In the genomic region with DNA sequence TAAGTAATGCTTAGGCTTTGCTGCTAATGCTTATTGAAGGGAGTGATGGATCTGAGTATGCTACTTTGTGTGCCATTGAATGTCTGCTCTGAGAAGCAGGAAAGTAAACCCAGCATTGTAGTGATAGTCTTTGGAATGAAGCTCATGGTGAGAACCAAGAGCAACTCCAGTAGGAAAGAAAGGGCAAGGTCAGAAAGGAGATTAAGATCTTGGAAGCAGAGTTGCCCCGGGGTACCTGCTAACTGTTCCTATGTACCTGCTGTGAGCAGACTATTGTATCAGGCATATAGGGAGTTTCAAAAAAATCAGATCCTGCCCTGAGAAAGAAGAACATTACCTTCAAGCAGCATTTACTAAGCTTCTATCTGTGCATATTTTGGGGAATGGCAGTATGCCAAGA, we compare ENCODE assay signal across 20 cellular contexts. TPM values are rescaled to one million over a fixed set of nuclear protein-coding genes. Genes with fewer than 3 reads are reported as not detected.
DNase-seq lines count a peak whose midpoint lies in the region; ATAC-seq and TF ChIP-seq lines count a peak whose summit lies in the region.
"Had no signal": no experiment of that assay in that cellular context is flagged by ENCODE, and none has a peak within 500 bp of the region (broad histone marks: within the 10 kb centered on the region; RNA-seq: fewer than 3 reads in every experiment).

No MANE protein-coding gene starts in this region.

- H3K14ac ChIP-seq in trophoblast cell (ENCODE audit: low read length) = no peak overlapping the region

- no peaks in the 10 kb centered on the region for H3K79me2 ChIP-seq in GM23338 (replicated peaks; ENCODE audit: insufficient read depth)
- H3K79me2 ChIP-seq in trophoblast cell (ENCODE audit: control insufficient read depth, insufficient read depth, low read length, poor library complexity) = no peaks in the 10 kb centered on the region

- no peaks in the 10 kb centered on the region for H3K36me3 ChIP-seq in GM23338 (ENCODE audit: insufficient read depth)
- no peaks in the 10 kb centered on the region for H3K36me3 ChIP-seq in trophoblast cell (ENCODE audit: control insufficient read depth in 1 of 2, insufficient read depth in 2 of 2, low read length in 2 of 2)
- no peaks in the 10 kb centered on the region for H3K36me3 ChIP-seq in testis (ENCODE audit: low read depth, missing control alignments)
- no peaks in the 10 kb centered on the region for H3K36me3 ChIP-seq in HAP-1 (replicated peaks)
- H3K36me3 ChIP-seq: BE2C, BLaER1 had no signal

- H4K91ac ChIP-seq in trophoblast cell (ENCODE audit: low read depth, low read length) = no peak overlapping the region

- H2BK5ac ChIP-seq in trophoblast cell (ENCODE audit: low read depth, low read length, poor library complexity) = no peak overlapping the region

- H3K9me3 Mint-ChIP-seq in GM23338 (peaks cover 9% of the 10 kb centered on the region; the same call in 2 of the 3 replicates), WTC11 (peaks cover 26% of the 10 kb centered on the region)

- no peak overlapping the region for H3K4ac ChIP-seq in trophoblast cell (ENCODE audit: low read depth, low read length)

- no peaks in the 10 kb centered on the region for H3K79me1 ChIP-seq in trophoblast cell (ENCODE audit: low read length)

- CTCF ChIA-PET in WTC11 (lab: Charles Lee) = no interaction called here

- TF ChIP-seq CTCF in GM23338 (conservative IDR thresholded peaks at IDR 0.05; ENCODE audit: low read depth in 2 of 2) (no peak), WTC11 (IDR thresholded peaks at IDR 0.05) (no peak), testis (IDR thresholded peaks at IDR 0.05) (no peak)

- no peak overlapping the region for H3K23ac ChIP-seq in trophoblast cell (ENCODE audit: low read length)

- H2BK120ac ChIP-seq in trophoblast cell (ENCODE audit: insufficient read depth, low read length, poor library complexity) = no peak overlapping the region

- no peak overlapping the region for H2BK12ac ChIP-seq in trophoblast cell (ENCODE audit: low read length)

- H3K27me3 ChIP-seq in GM23338 (ENCODE audit: insufficient read depth) (no peaks in the 10 kb centered on the region), trophoblast cell (ENCODE audit: insufficient read depth, low read length) (no peaks in the 10 kb centered on the region), testis (no peaks in the 10 kb centered on the region), HAP-1 (ENCODE audit: low read depth) (peaks cover 13% of the 10 kb centered on the region; the same call in 1 of the 2 replicates)
- H3K27me3 ChIP-seq: BE2C, BLaER1 had no signal

- POLR2A ChIA-PET in WTC11 (lab: Charles Lee) = interaction anchor here (0.6 kb wide), 1 partner anchor 63 kb away, joined by 7 read pairs; no protein-coding TSS in a partner anchor

- no peak overlapping the region for H3K9ac ChIP-seq in trophoblast cell (ENCODE audit: low read length)
- H3K9ac ChIP-seq: BLaER1 had no signal

- peaks cover 4% of the 10 kb centered on the region; the same call in 1 of the 2 replicates for H3K9me2 ChIP-seq in GM23338 (ENCODE audit: insufficient read depth)

- peaks cover 12% of the 10 kb centered on the region for H3K36me3 Mint-ChIP-seq in GM23338 (ENCODE audit: low read depth)
- H3K36me3 Mint-ChIP-seq in WTC11 = peaks cover 22% of the 10 kb centered on the region
- H3K36me3 Mint-ChIP-seq: CD14-positive monocyte; CD4-positive, alpha-beta memory T cell; CD4-positive, CD25-positive, alpha-beta regulatory T cell; CD8-positive, alpha-beta memory T cell had no signal

- no peak overlapping the region for H2AK5ac ChIP-seq in trophoblast cell (ENCODE audit: low read length)

- intact Hi-C loops in testis (cut with DNase I; ENCODE audit: low total_unique reads) = no loop called here

- no peak overlapping the region for H3K27ac ChIP-seq in GM23338 (ENCODE audit: low read depth)
- peak overlapping the region; percentile 10 for H3K27ac ChIP-seq in epithelial cell of prostate
- H3K27ac ChIP-seq in trophoblast cell (ENCODE audit: low read depth, low read length) = no peak overlapping the region
- H3K27ac ChIP-seq in testis = no peak overlapping the region
- H3K27ac ChIP-seq: BLaER1 had no signal

- H3K4me3 ChIP-seq in GM23338 (no peak overlapping the region), trophoblast cell (ENCODE audit: low read depth, low read length) (no peak overlapping the region), testis (no peak overlapping the region), HAP-1 (no peak overlapping the region)
- H3K4me3 ChIP-seq: BLaER1, GM12878 had no signal

- H2AFZ ChIP-seq in GM23338 = no peak overlapping the region
- no peak overlapping the region for H2AFZ ChIP-seq in trophoblast cell (ENCODE audit: insufficient read depth, low read length, poor library complexity)

- no peaks in the 10 kb centered on the region for H3F3A ChIP-seq in GM23338 (replicated peaks; ENCODE audit: low read depth)

- H3K4me1 ChIP-seq in GM23338 (ENCODE audit: insufficient read depth) (peaks cover 29% of the 10 kb centered on the region), trophoblast cell (ENCODE audit: control insufficient read depth in 1 of 2, insufficient read depth in 2 of 2, low read length in 2 of 2) (no peaks in the 10 kb centered on the region), testis (no peaks in the 10 kb centered on the region), HAP-1 (no peaks in the 10 kb centered on the region)
- H3K4me1 ChIP-seq: BE2C, BLaER1 had no signal

- no peak overlapping the region for H4K12ac ChIP-seq in trophoblast cell (ENCODE audit: low read depth, low read length)

- no CpG with 5 or more reads among the region's 1 CpG for WGBS in trophoblast cell (ENCODE audit: extremely low coverage, insufficient coverage, insufficient read length)
- 71 to 88% methylated on average over 1 of the region's 1 CpG for WGBS in testis, 2 donors

- H3K27me3 Mint-ChIP-seq in GM23338 (ENCODE audit: insufficient read depth, low read depth, poor library complexity) (no peaks in the 10 kb centered on the region), WTC11 (ENCODE audit: low read depth) (no peaks in the 10 kb centered on the region)
- H3K27me3 Mint-ChIP-seq: CD4-positive, alpha-beta memory T cell; CD4-positive, CD25-positive, alpha-beta regulatory T cell had no signal

- no peak overlapping the region for H4K8ac ChIP-seq in trophoblast cell (ENCODE audit: low read depth, low read length)

- H3K4me3 Mint-ChIP-seq in GM23338 (no peak overlapping the region), WTC11 (no peak overlapping the region)
- H3K4me3 Mint-ChIP-seq: CD14-positive monocyte; CD4-positive, alpha-beta memory T cell; CD4-positive, CD25-positive, alpha-beta regulatory T cell; CD8-positive, alpha-beta memory T cell had no signal

- DNase-seq in GM23338 (ENCODE audit: low spot score) (no peak), WTC11 (ENCODE audit: low spot score) (no peak), epithelial cell of prostate (ENCODE audit: low read depth, low spot score) (no peak), trophoblast cell (peak; percentile 35 to 39), testis (no peak), HAP-1 (ENCODE audit: low spot score in 2 of 2) (no peak), germinal center (ENCODE audit: low spot score) (no peak), NK-92 (lab: John Stamatoyannopoulos, UW; ENCODE audit: unreplicated experiment) (no peak)
- DNase-seq: 8988T; BE2C; C1 segment of cervical spinal cord; CD4-positive, alpha-beta memory T cell; CD4-positive, CD25-positive, alpha-beta regulatory T cell; CD8-positive, alpha-beta memory T cell; COR-L47; DMS79 treated with DMSO at 0.1 percent for 48 hours; GDM1 had no signal

- no peaks in the 10 kb centered on the region for H4K20me1 ChIP-seq in GM23338 (replicated peaks; ENCODE audit: insufficient read depth)
- H4K20me1 ChIP-seq: BLaER1 had no signal

- H3K4me1 Mint-ChIP-seq in GM23338 (peaks cover 33% of the 10 kb centered on the region), WTC11 (peaks cover 44% of the 10 kb centered on the region)
- H3K4me1 Mint-ChIP-seq: CD14-positive monocyte; CD4-positive, alpha-beta memory T cell; CD4-positive, CD25-positive, alpha-beta regulatory T cell; CD8-positive, alpha-beta memory T cell had no signal

- H3K27ac Mint-ChIP-seq in GM23338 (no peak overlapping the region), WTC11 (peak overlapping the region; percentile 73; the same call in 1 of the 2 replicates)
- H3K27ac Mint-ChIP-seq: CD14-positive monocyte; CD4-positive, alpha-beta memory T cell; CD4-positive, CD25-positive, alpha-beta regulatory T cell; CD8-positive, alpha-beta memory T cell had no signal

- peak; percentile 44 for ATAC-seq in GM23338
- peak; percentile 82 for ATAC-seq in WTC11
- ATAC-seq: GM12878 had no signal

- no peak for TF ChIP-seq POLR2A in testis (IDR thresholded peaks at IDR 0.05)

- no peak overlapping the region for H3K18ac ChIP-seq in trophoblast cell (ENCODE audit: low read length)

- H3K9me3 ChIP-seq in trophoblast cell (ENCODE audit: insufficient read depth, low read depth, low read length) = peaks cover 2% of the 10 kb centered on the region
- no peaks in the 10 kb centered on the region for H3K9me3 ChIP-seq in testis
- H3K9me3 ChIP-seq in HAP-1 = no peaks in the 10 kb centered on the region; the same call in 1 of the 2 replicates
- H3K9me3 ChIP-seq: BE2C had no signal

- in situ Hi-C loops in HAP-1 (cut with MboI; ENCODE audit: low sequenced_read_pairs) = no loop called here

- H3K4me2 ChIP-seq in GM23338 (no peak overlapping the region), trophoblast cell (ENCODE audit: low read length) (no peak overlapping the region)
- H3K4me2 ChIP-seq: BLaER1 had no signal

TF ChIP-seq in GM23338, 12 proteins besides CTCF, POLR2A, EP300 and RAD21 (continues in another document):
- TF ChIP-seq POLR2AphosphoS5 (IDR thresholded peaks at IDR 0.05; ENCODE audit: low read depth) (no peak), CREB1 (CRISPR knock-in tag; IDR thresholded peaks at IDR 0.05; ENCODE audit: low read depth) (no peak), ZNF331 (CRISPR knock-in tag; IDR thresholded peaks at IDR 0.05; ENCODE audit: low read depth) (no peak)

TF ChIP-seq in WTC11, 78 proteins besides CTCF, POLR2A, EP300 and RAD21 (continues in another document):
- no peak for TF ChIP-seq ERG (CRISPR knock-in tag; IDR thresholded peaks at IDR 0.05)

RNA-seq across cellular contexts. Expression of gene AASS, which starts 54.5 kb away (rescaled TPM):
- 698 and 789 TPM in 2 replicates for total RNA-seq in GM23338 (2014; rRNA removed; shearing (Covaris generic))
- polyA plus RNA-seq in GM23338 (2016; fragmentation: Nextera tagmentation; extraction: Ambion mirVana) (240 and 368 TPM in 2 replicates), testis (ENCODE audit: insufficient read depth, low read depth, low replicate concordance) (7.5 TPM)
- total RNA-seq in WTC11 (2021) (308 to 349 TPM (median 340 TPM) in 3 replicates), testis (10 to 100 TPM; 29.3 to 29.8 TPM)
- 16.1 and 16.4 TPM in 2 replicates for polyA plus RNA-seq in trophoblast cell (2013)

Comparison
In these comparisons a context has a peak if more than half of its experiments do, and no peak if none do; other contexts are left out.
1. DNase-seq: peak in trophoblast cell (2 of 2); none in GM23338 (single experiment), WTC11 (single experiment), epithelial cell of prostate (single experiment), testis (single experiment), HAP-1 (0 of 2), germinal center (single experiment) and NK-92 (single experiment).
2. RNA of gene AASS, which starts 54.5 kb away (total RNA-seq): 698 to 789 TPM in GM23338 and 308 to 349 TPM in WTC11; 29.3 to 29.8 TPM in testis; every median in the first group is over 10 times any median in the second.